ENCODE assay signal across 7 cellular contexts in the genomic region with DNA sequence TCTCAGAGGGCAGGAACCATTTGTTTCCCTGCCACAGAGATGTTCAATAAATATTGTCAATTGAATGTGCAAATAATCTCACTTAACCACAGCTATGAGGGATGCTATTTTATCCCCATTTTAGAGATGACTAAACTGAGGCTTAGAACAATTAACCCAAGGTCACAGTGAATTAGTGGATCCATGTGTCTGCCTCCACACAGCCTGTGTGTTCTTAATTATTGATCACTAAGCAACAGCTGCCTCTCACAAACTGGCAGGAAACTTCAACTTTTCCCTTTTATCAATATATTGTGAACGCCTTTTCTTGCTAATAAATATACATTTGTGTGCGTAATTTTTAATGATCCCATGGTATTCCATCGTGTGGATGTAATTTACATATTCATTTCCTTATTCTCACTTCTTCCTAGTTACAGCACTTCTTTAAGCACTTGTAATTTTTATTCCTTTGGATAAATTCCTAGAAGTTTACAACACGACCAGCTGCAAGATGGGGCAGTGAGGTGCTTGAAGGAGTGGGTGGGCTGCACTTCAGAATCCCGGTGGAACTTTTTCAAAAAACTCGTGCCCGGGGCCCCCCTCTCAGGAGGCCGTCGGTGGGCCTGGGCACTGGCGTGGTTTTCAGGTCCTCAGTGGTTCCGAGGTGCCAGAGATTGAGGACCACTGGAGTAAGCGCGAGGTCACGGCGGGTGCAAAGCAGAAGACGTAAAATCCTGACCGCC. TPM values are rescaled to one million over a fixed set of nuclear protein-coding genes. Genes with fewer than 3 reads are reported as not detected.
DNase-seq lines count a peak whose midpoint lies in the region; ATAC-seq and TF ChIP-seq lines count a peak whose summit lies in the region.

No MANE protein-coding gene starts in this region.

- peaks cover 7% of the 10 kb centered on the region for H3K36me3 ChIP-seq in ectodermal cell (ENCODE audit: control insufficient read depth, insufficient read depth, low read length)

- H3K4me3 Mint-ChIP-seq in neural crest cell = peak overlapping the region; percentile 93

- TF ChIP-seq CTCF in NB4 (IDR thresholded peaks at IDR 0.05; ENCODE audit: low read depth, low read length) = no peak
- no peak for TF ChIP-seq CTCF in neural crest cell (conservative IDR thresholded peaks at IDR 0.05)

- no peak for TF ChIP-seq POLR2A in NB4 (IDR thresholded peaks at IDR 0.05; ENCODE audit: extremely low read depth, insufficient read length)

- ATAC-seq in GM21390 (IDR thresholded peaks at IDR 0.05; ENCODE audit: unreplicated experiment) (peak; percentile 3), GM18519 (IDR thresholded peaks at IDR 0.05; ENCODE audit: low FRiP score, unreplicated experiment) (no peak)

- peaks cover 3% of the 10 kb centered on the region for H3K27me3 Mint-ChIP-seq in neural crest cell (ENCODE audit: low read depth)

- peak overlapping the region; percentile 97 for H3K27ac ChIP-seq in ectodermal cell (ENCODE audit: insufficient read depth, low read depth, low read length, poor library complexity, severe bottlenecking)

- no peaks in the 10 kb centered on the region for H3K9me3 ChIP-seq in ectodermal cell (ENCODE audit: control insufficient read depth, low read length)

- DNase-seq in NB4 (ENCODE audit: low read depth) = peak; percentile 20
- DNase-seq in neural crest cell (ENCODE audit: low read depth, low spot score) = no peak
- DNase-seq in stimulated activated CD4-positive, alpha-beta T cell treated with anti-CD3 and anti-CD28 coated beads, Interleukin-12 subunit alpha, Interleukin-12 subunit beta, amount 100 ng/mL, for 4 hours = no peak
- no peak for DNase-seq in DMS114 treated with DMSO at 0.1 percent for 48 hours (lab: John Stamatoyannopoulos, UW; ENCODE audit: unreplicated experiment)

- peaks cover 30% of the 10 kb centered on the region for H3K36me3 Mint-ChIP-seq in neural crest cell (ENCODE audit: low read depth)

- no peaks in the 10 kb centered on the region for H3K9me3 Mint-ChIP-seq in neural crest cell

- H3K27me3 ChIP-seq in ectodermal cell (ENCODE audit: control insufficient read depth, insufficient read depth, low read length, poor library complexity, severe bottlenecking) = no peaks in the 10 kb centered on the region

- H3K4me3 ChIP-seq in NB4 (ENCODE audit: low read depth, low read length) = peak overlapping the region; percentile 64
- peak overlapping the region; percentile 82 for H3K4me3 ChIP-seq in ectodermal cell (ENCODE audit: insufficient read depth, low read depth, low read length)

- peaks cover 7% of the 10 kb centered on the region for H3K4me1 ChIP-seq in ectodermal cell (ENCODE audit: control insufficient read depth, insufficient read depth, low read length)

- peaks cover 63% of the 10 kb centered on the region for H3K4me1 Mint-ChIP-seq in neural crest cell

- 10 to 17% methylated on average over 16 to 17 of the region's 17 CpGs for WGBS in ectodermal cell, 2 experiments

- peak overlapping the region; percentile 98 for H3K27ac Mint-ChIP-seq in neural crest cell (ENCODE audit: unreplicated experiment)

RNA-seq across cellular contexts. Expression of gene SREBF2, which starts 0.9 kb away (rescaled TPM):
- polyA plus RNA-seq in ectodermal cell (2013, experiment 1 of 4) = 157 TPM
- 171 TPM for polyA plus RNA-seq in ectodermal cell (2013, experiment 2 of 4)
- polyA plus RNA-seq in ectodermal cell (2013, experiment 3 of 4) = 123 TPM
- polyA plus RNA-seq in ectodermal cell (2013, experiment 4 of 4) = 134 TPM
- total RNA-seq in neural crest cell = 194 and 209 TPM in 2 replicates

RNA-seq across cellular contexts. Expression of gene CCDC134, which starts 31.5 kb away (rescaled TPM):
- polyA plus RNA-seq in ectodermal cell (2013, experiment 1 of 4) = 10.0 TPM
- 8.6 TPM for polyA plus RNA-seq in ectodermal cell (2013, experiment 2 of 4)
- polyA plus RNA-seq in ectodermal cell (2013, experiment 3 of 4) = 7.2 TPM
- 8.2 TPM for polyA plus RNA-seq in ectodermal cell (2013, experiment 4 of 4)
- 23.0 and 26.0 TPM in 2 replicates for total RNA-seq in neural crest cell
